In genomic region chr11:70771099-70771885, GRCh38 we compare ENCODE assay signal across 22 cellular contexts.
"Had no signal": no experiment of that assay in that cellular context is flagged by ENCODE, and none has a peak within 500 bp of the region (broad histone marks: within the 10 kb centered on the region; RNA-seq: fewer than 3 reads in every experiment).

No MANE protein-coding gene starts in this region.

- FAIRE-seq: colon, keratinocyte, small intestine, urothelium cell line had no signal

- H3K27me3 ChIP-seq: esophagus muscularis mucosa, left lung, neutrophil, right atrium auricular region, suprapubic skin, thyroid gland had no signal

- H3K4me1 ChIP-seq: esophagus muscularis mucosa, gastrocnemius medialis, left lung, right atrium auricular region, suprapubic skin, thyroid gland had no signal

- ATAC-seq: effector memory CD8-positive, alpha-beta T cell; gastrocnemius medialis; left lung; natural killer cell treated with Interleukin-12 subunit alpha and Interleukin-12 subunit beta and Interleukin-15 and Interleukin-18, amount 100 ng/mL, for 72 hours; stimulated activated effector memory CD8-positive, alpha-beta T cell treated with anti-CD3 and anti-CD28 coated beads, Interleukin-12 subunit alpha, Interleukin-12 subunit beta, amount 100 ng/mL, for 72 hours; stimulated activated naive CD8-positive, alpha-beta T cell treated with anti-CD3 and anti-CD28 coated beads, Interleukin-15, Interleukin-2, amounts not matched to agents 100 U/mL and 50 U/mL, for 24 hours had no signal

- DNase-seq: effector memory CD8-positive, alpha-beta T cell; gastrocnemius medialis; immature natural killer cell; left lung; mesenchymal stem cell; midbrain; small intestine; stimulated activated CD4-positive, alpha-beta T cell treated with anti-CD3 and anti-CD28 coated beads, Interleukin-4, amount 100 ng/mL, for 1 hour; stimulated activated CD8-positive, alpha-beta memory T cell treated with anti-CD3 and anti-CD28 coated beads, Interleukin-4, amount 100 ng/mL, for 48 hours; stimulated activated naive CD8-positive, alpha-beta T cell treated with anti-CD3 and anti-CD28 coated beads, Interleukin-15, Interleukin-2, amounts not matched to agents 100 U/mL and 50 U/mL, for 24 hours; thyroid gland had no signal

- H3K9me3 ChIP-seq: esophagus muscularis mucosa, gastrocnemius medialis, left lung, neutrophil, right atrium auricular region, suprapubic skin, thyroid gland had no signal

- H3K36me3 ChIP-seq: esophagus muscularis mucosa, gastrocnemius medialis, left lung, neutrophil, right atrium auricular region, suprapubic skin, thyroid gland had no signal

- H3K27ac ChIP-seq: epithelial cell of prostate, esophagus muscularis mucosa, gastrocnemius medialis, left lung, neutrophil, right atrium auricular region, suprapubic skin, thyroid gland had no signal

- H3K4me3 ChIP-seq: esophagus muscularis mucosa, gastrocnemius medialis, left lung, lung, right atrium auricular region, suprapubic skin, thyroid gland had no signal
